ENCODE assay signal across 8 cellular contexts in genomic region chr2:197434541-197435513, GRCh38. TPM values are rescaled to one million over a fixed set of nuclear protein-coding genes. Genes with fewer than 3 reads are reported as not detected.
DNase-seq lines count a peak whose midpoint lies in the region; ATAC-seq and TF ChIP-seq lines count a peak whose summit lies in the region.

Gene SF3B1 (minus strand): TSS chr2:197435028. CDS start chr2:197434999, 29 bp downstream.

- H3K27ac ChIP-seq in spleen, result peak within 1 kb of the TSS; percentile 94 to 99 (median 97)

- intact Hi-C loops in spleen (cut with DNase I; ENCODE audit: low total_unique reads), result no loop called here

- H3K4me1 ChIP-seq in spleen, result peaks cover 32 to 61% (median 51%) of the 10 kb centered on the region in 6 donors

- TF ChIP-seq CTCF in spleen (IDR thresholded peaks at IDR 0.05 in 8 of 11, conservative IDR thresholded peaks at IDR 0.05 in 3 of 11), result peak in 2 of 11 experiments; percentile 46 to 47

- H3K4me3 ChIP-seq in spleen, result peak within 1 kb of the TSS; percentile 61 to 96 (median 82)

- ATAC-seq in GM19023 (IDR thresholded peaks at IDR 0.05; ENCODE audit: unreplicated experiment), result peak; percentile 96
- ATAC-seq in HG03280 (IDR thresholded peaks at IDR 0.05; ENCODE audit: unreplicated experiment), result peak; percentile 96

- peak; percentile 8 to 87 (median 12) for TF ChIP-seq POLR2A in spleen (IDR thresholded peaks at IDR 0.05)

- H3K9me3 ChIP-seq in spleen, result no peaks in the 10 kb centered on the region

- 0 to 1% (median 0%) methylated on average over 74 of the region's 74 CpGs for WGBS in spleen, 5 donors

- peaks cover 0 to under 1% (median 0%) of the 10 kb centered on the region in 6 donors for H3K36me3 ChIP-seq in spleen

- peak; percentile 95 for DNase-seq in AG08396 (ENCODE audit: low spot score)
- peak; percentile 87 for DNase-seq in NCI-H345 treated with DMSO at 0.1 percent for 48 hours (lab: John Stamatoyannopoulos, UW; ENCODE audit: unreplicated experiment)
- peak; percentile 95 to 98 (median 97) for DNase-seq in activated CD4-positive, CD25-positive, alpha-beta regulatory T cell (lab: John Stamatoyannopoulos, UW)
- peak; percentile 99 for DNase-seq in central memory CD4-positive, alpha-beta T cell
- peak; percentile 98 for DNase-seq in inferior parietal cortex (ENCODE audit: extremely low spot score)
- DNase-seq in spleen, result peak; percentile 100

- no peaks in the 10 kb centered on the region for H3K27me3 ChIP-seq in spleen (replicated peaks in 1 of 7)

RNA-seq across cellular contexts. Expression of gene SF3B1, which starts in this region (rescaled TPM):
- 1,000 to 10,000 TPM in 1 of 7 donors, 100 to 1,000 TPM in 6; 330 to 1,150 (median 357) TPM for total RNA-seq in spleen
- 100 to 1,000 TPM; 256 to 327 (median 261) TPM for polyA plus RNA-seq in spleen

Comparison
In these comparisons a context has a peak if more than half of its experiments do, and no peak if none do; other contexts are left out.
1. Peak in every context shown above with its lines: DNase-seq, ATAC-seq, H3K4me3 ChIP-seq and H3K27ac ChIP-seq.